8 cellular contexts compared by ENCODE assay signal in the genomic region with DNA sequence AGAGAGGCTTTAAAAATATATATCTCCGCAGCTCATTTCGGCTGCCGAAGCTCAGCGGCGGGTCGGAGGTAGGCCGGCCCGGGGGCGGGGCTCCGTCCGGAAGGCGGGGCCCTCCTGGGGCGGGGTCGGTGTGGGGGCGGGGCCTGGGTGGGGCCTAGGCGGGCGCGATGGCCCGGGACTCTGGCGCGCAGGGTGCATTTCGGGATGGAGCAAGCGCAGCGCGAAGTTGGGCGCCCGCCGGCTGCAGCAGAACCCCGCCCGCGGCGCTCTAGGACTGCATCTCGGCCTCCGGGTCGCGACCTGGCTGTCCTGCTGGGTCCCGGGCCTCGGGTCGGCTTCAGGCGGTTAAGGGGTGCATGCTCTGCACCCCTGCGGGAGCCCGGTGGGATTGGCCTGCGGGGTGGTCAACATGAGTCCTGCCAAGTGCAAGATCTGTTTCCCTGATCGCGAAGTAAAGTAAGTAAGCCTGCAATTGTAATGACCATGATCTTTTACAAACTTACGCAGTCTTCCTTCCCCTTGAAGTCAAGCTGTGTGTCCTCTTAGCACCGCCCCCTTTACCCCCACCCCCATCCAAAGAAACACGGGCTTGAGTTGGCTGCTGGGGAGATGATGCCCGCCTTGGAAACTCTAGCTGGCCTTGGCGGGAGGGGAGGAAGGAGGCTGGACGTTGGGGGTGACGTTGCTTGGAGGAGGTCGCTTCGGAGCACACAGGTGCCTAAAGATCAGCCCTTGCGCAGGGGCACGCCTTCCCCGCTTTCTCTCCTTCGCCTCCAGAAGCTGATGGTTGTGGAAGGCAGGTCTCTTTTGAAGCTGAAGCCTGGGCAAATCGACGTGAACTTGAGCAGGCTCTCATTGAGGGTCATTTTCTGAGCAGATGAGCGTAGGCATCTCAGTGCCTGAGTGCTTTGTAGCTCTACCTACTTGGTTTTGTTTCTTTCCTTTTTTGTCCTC. TPM values are rescaled to one million over a fixed set of nuclear protein-coding genes. Genes with fewer than 3 reads are reported as not detected.
DNase-seq lines count a peak whose midpoint lies in the region; ATAC-seq and TF ChIP-seq lines count a peak whose summit lies in the region.

No MANE protein-coding gene starts in this region.

- TF ChIP-seq CTCF in LNCaP clone FGC (IDR thresholded peaks at IDR 0.05; ENCODE audit: control insufficient read depth, extremely low read depth, insufficient read depth) (no peak), suprapubic skin (IDR thresholded peaks at IDR 0.05) (no peak)

- H3K9me3 Mint-ChIP-seq in activated naive CD4-positive, alpha-beta T cell treated with anti-CD3 and anti-CD28 coated beads, Interleukin-2, amount 50 U/mL, for 24 hours, result no peaks in the 10 kb centered on the region

- H3K4me3 Mint-ChIP-seq in activated naive CD4-positive, alpha-beta T cell treated with anti-CD3 and anti-CD28 coated beads, Interleukin-2, amount 50 U/mL, for 24 hours, result peak overlapping the region; percentile 92

- peaks cover 18% of the 10 kb centered on the region for H3K4me1 Mint-ChIP-seq in activated naive CD4-positive, alpha-beta T cell treated with anti-CD3 and anti-CD28 coated beads, Interleukin-2, amount 50 U/mL, for 24 hours

- ATAC-seq in GM21723 (IDR thresholded peaks at IDR 0.05; ENCODE audit: unreplicated experiment), result peak; percentile 89
- ATAC-seq in SK-N-SH treated with all-trans-retinoic acid at 6 μM for 48 hours, result peak; percentile 96

- TF ChIP-seq EP300 in suprapubic skin (IDR thresholded peaks at IDR 0.05), result no peak

- no peaks in the 10 kb centered on the region for H3K36me3 ChIP-seq in suprapubic skin

- DNase-seq in DMS 273 (lab: John Stamatoyannopoulos, UW; ENCODE audit: unreplicated experiment) (peak; percentile 84), LNCaP clone FGC (ENCODE audit: low read depth) (peak; percentile 90), head of caudate nucleus (peak; percentile 50 to 93 (median 84)), occipital lobe (lab: John Stamatoyannopoulos, UW) (peak; percentile 75), suprapubic skin (ENCODE audit: low spot score in 2 of 2) (peak; percentile 88 to 91)

- peaks cover 30% of the 10 kb centered on the region for H3K4me1 ChIP-seq in suprapubic skin

- H3K9me3 ChIP-seq in suprapubic skin, result no peaks in the 10 kb centered on the region

- H3K4me3 ChIP-seq in LNCaP clone FGC (ENCODE audit: low read depth, low read length) (peak overlapping the region; percentile 70), suprapubic skin (peak overlapping the region; percentile 69)

- H3K36me3 Mint-ChIP-seq in activated naive CD4-positive, alpha-beta T cell treated with anti-CD3 and anti-CD28 coated beads, Interleukin-2, amount 50 U/mL, for 24 hours, result no peaks in the 10 kb centered on the region

- H3K27me3 ChIP-seq in suprapubic skin, result no peaks in the 10 kb centered on the region

- TF ChIP-seq POLR2A in suprapubic skin (IDR thresholded peaks at IDR 0.05), result no peak

- H3K27me3 Mint-ChIP-seq in activated naive CD4-positive, alpha-beta T cell treated with anti-CD3 and anti-CD28 coated beads, Interleukin-2, amount 50 U/mL, for 24 hours, result no peaks in the 10 kb centered on the region

- intact Hi-C loops in head of caudate nucleus (cut with DNase I), result no loop called here

- H3K27ac ChIP-seq in suprapubic skin, result peak overlapping the region; percentile 76

- peak overlapping the region; percentile 26 for H3K27ac Mint-ChIP-seq in activated naive CD4-positive, alpha-beta T cell treated with anti-CD3 and anti-CD28 coated beads, Interleukin-2, amount 50 U/mL, for 24 hours

- 1% methylated on average over 44 of the region's 61 CpGs for WGBS in suprapubic skin

TF ChIP-seq in SK-N-SH treated with all-trans-retinoic acid at 6 μM for 48 hours, 23 proteins besides CTCF, POLR2A, EP300 and RAD21:
- TF ChIP-seq PPARA (CRISPR knock-in tag; IDR thresholded peaks at IDR 0.05; ENCODE audit: borderline replicate concordance) (no peak), ZFP30 (CRISPR knock-in tag; IDR thresholded peaks at IDR 0.05) (no peak), ZNF70 (CRISPR knock-in tag; IDR thresholded peaks at IDR 0.05) (no peak), RARB (CRISPR knock-in tag; IDR thresholded peaks at IDR 0.05) (no peak), TOX (CRISPR knock-in tag; IDR thresholded peaks at IDR 0.05; ENCODE audit: borderline replicate concordance) (no peak), OSR1 (CRISPR knock-in tag; IDR thresholded peaks at IDR 0.05) (no peak), ZNF8 (CRISPR knock-in tag; IDR thresholded peaks at IDR 0.05) (no peak), ZC3H10 (CRISPR knock-in tag; IDR thresholded peaks at IDR 0.05) (no peak)
- TF ChIP-seq, protein P1, sequence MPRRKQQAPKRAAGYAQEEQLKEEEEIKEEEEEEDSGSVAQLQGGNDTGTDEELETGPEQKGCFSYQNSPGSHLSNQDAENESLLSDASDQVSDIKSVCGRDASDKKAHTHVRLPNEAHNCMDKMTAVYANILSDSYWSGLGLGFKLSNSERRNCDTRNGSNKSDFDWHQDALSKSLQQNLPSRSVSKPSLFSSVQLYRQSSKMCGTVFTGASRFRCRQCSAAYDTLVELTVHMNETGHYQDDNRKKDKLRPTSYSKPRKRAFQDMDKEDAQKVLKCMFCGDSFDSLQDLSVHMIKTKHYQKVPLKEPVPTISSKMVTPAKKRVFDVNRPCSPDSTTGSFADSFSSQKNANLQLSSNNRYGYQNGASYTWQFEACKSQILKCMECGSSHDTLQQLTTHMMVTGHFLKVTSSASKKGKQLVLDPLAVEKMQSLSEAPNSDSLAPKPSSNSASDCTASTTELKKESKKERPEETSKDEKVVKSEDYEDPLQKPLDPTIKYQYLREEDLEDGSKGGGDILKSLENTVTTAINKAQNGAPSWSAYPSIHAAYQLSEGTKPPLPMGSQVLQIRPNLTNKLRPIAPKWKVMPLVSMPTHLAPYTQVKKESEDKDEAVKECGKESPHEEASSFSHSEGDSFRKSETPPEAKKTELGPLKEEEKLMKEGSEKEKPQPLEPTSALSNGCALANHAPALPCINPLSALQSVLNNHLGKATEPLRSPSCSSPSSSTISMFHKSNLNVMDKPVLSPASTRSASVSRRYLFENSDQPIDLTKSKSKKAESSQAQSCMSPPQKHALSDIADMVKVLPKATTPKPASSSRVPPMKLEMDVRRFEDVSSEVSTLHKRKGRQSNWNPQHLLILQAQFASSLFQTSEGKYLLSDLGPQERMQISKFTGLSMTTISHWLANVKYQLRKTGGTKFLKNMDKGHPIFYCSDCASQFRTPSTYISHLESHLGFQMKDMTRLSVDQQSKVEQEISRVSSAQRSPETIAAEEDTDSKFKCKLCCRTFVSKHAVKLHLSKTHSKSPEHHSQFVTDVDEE (CRISPR knock-in tag; IDR thresholded peaks at IDR 0.05), result no peak

RNA-seq across cellular contexts. Expression of gene ACACB, which starts 38.4 kb away (rescaled TPM):
- total RNA-seq in occipital lobe (3.4 TPM), suprapubic skin (10 to 100 TPM; 19.2 to 90.8 (median 56.9) TPM)

RNA-seq across cellular contexts. Expression of gene UNG, which starts 57.4 kb away (rescaled TPM):
- total RNA-seq in occipital lobe, result 26.8 TPM
- 10 to 100 TPM; 17.9 to 43.9 (median 40.0) TPM for total RNA-seq in suprapubic skin

Comparison
In these comparisons a context has a peak if more than half of its experiments do, and no peak if none do; other contexts are left out.
1. Peak in every context shown above with its lines: DNase-seq, ATAC-seq, H3K4me3 ChIP-seq and H3K27ac ChIP-seq.